Comparison of ENCODE assay signal across 1 cellular context in genomic region chr10:27504007-27504890, GRCh38.
A peak's percentile ranks its signal among the peaks of the same experiment; 100 is the strongest.
TF ChIP-seq lines count a peak whose summit lies in the region.

Gene RAB18 (plus strand): TSS chr10:27504304. CDS start chr10:27504370, 66 bp downstream.

TF ChIP-seq in HepG2, 621 proteins besides CTCF, POLR2A, EP300 and RAD21 (continued from another document and continues in another):
- peak; percentile 66; the same call in 1 of the 2 replicates for TF ChIP-seq RNF219 (CRISPR knock-in tag; IDR thresholded peaks at IDR 0.05)
- no peak for TF ChIP-seq ETV6 (CRISPR knock-in tag; conservative IDR thresholded peaks at IDR 0.05)
- TF ChIP-seq GATAD1 (CRISPR knock-in tag; IDR thresholded peaks at IDR 0.05) = peak; percentile 95
- peak; percentile 80 for TF ChIP-seq MEIS1 (CRISPR knock-in tag; IDR thresholded peaks at IDR 0.05; ENCODE audit: borderline replicate concordance)
- no peak for TF ChIP-seq SOX6 (IDR thresholded peaks at IDR 0.05)
- peak; percentile 62 for TF ChIP-seq SOX6 (CRISPR knock-in tag; IDR thresholded peaks at IDR 0.05)
- peak; percentile 53 for TF ChIP-seq TEAD3 (CRISPR knock-in tag; optimal IDR thresholded peaks at IDR 0.05; ENCODE audit: borderline replicate concordance)
- TF ChIP-seq SAFB2 (CRISPR knock-in tag; IDR thresholded peaks at IDR 0.05; ENCODE audit: borderline replicate concordance, low read depth) = 0 out of 2 replicates have a peak, but pooled peaks have one; percentile 79
- TF ChIP-seq ZBTB10 (CRISPR knock-in tag; IDR thresholded peaks at IDR 0.05; ENCODE audit: borderline replicate concordance) = no peak
- TF ChIP-seq ZNF24 (IDR thresholded peaks at IDR 0.05) = no peak
- peak; percentile 81 for TF ChIP-seq MEF2D (CRISPR knock-in tag; IDR thresholded peaks at IDR 0.05)
- 0 out of 2 replicates have a peak, but pooled peaks have one; percentile 45 for TF ChIP-seq MLX (CRISPR knock-in tag; IDR thresholded peaks at IDR 0.05)
- TF ChIP-seq ZNF180 (CRISPR knock-in tag; IDR thresholded peaks at IDR 0.05; ENCODE audit: borderline replicate concordance, low read depth) = no peak
- 0 out of 2 replicates have a peak, but pooled peaks have one; percentile 58 for TF ChIP-seq CSRNP1 (CRISPR knock-in tag; IDR thresholded peaks at IDR 0.05)
- TF ChIP-seq SAP130 (CRISPR knock-in tag; IDR thresholded peaks at IDR 0.05; ENCODE audit: low read depth) = peak; percentile 88
- TF ChIP-seq ELK4 (CRISPR knock-in tag; IDR thresholded peaks at IDR 0.05; ENCODE audit: borderline replicate concordance) = peak; percentile 46; the same call in 1 of the 2 replicates
- 0 out of 2 replicates have a peak, but pooled peaks have one; percentile 18 for TF ChIP-seq ZNF225 (CRISPR knock-in tag; IDR thresholded peaks at IDR 0.05)
- 0 out of 2 replicates have a peak, but pooled peaks have one; percentile 73 for TF ChIP-seq GTF3A (CRISPR knock-in tag; conservative IDR thresholded peaks at IDR 0.05)
- TF ChIP-seq MAFF (IDR thresholded peaks at IDR 0.05; ENCODE audit: low read depth, low read length) = no peak
- TF ChIP-seq YEATS4 (CRISPR knock-in tag; IDR thresholded peaks at IDR 0.05; ENCODE audit: borderline replicate concordance) = peak; percentile 94
- TF ChIP-seq ZNF777 (CRISPR knock-in tag; IDR thresholded peaks at IDR 0.05) = peak; percentile 65; the same call in 1 of the 2 replicates
- peak; percentile 77 for TF ChIP-seq ZNF350 (CRISPR knock-in tag; IDR thresholded peaks at IDR 0.05; ENCODE audit: borderline replicate concordance, low read depth)
- peak; percentile 98 for TF ChIP-seq SALL2 (CRISPR knock-in tag; IDR thresholded peaks at IDR 0.05)
- TF ChIP-seq SIN3B (IDR thresholded peaks at IDR 0.05; ENCODE audit: low read length) = peak; percentile 69
- no peak; the same call in 1 of the 2 replicates for TF ChIP-seq KDM4B (CRISPR knock-in tag; IDR thresholded peaks at IDR 0.05)
- peak; percentile 80; the same call in 1 of the 2 replicates for TF ChIP-seq ZNF772 (CRISPR knock-in tag; IDR thresholded peaks at IDR 0.05)
- TF ChIP-seq ZNF598 (CRISPR knock-in tag; IDR thresholded peaks at IDR 0.05; ENCODE audit: borderline replicate concordance) = peak; percentile 91
- TF ChIP-seq ZNF619 (CRISPR knock-in tag; IDR thresholded peaks at IDR 0.05) = peak; percentile 56; the same call in 1 of the 2 replicates
- TF ChIP-seq ZNF558 (CRISPR knock-in tag; IDR thresholded peaks at IDR 0.05; ENCODE audit: borderline replicate concordance) = peak; percentile 64; the same call in 1 of the 2 replicates
- peak; percentile 70 for TF ChIP-seq SNAPC4 (CRISPR knock-in tag; IDR thresholded peaks at IDR 0.05)
- TF ChIP-seq KIAA2018 (CRISPR knock-in tag; IDR thresholded peaks at IDR 0.05; ENCODE audit: borderline replicate concordance) = no peak
- no peak for TF ChIP-seq RBM22 (optimal IDR thresholded peaks at IDR 0.05; ENCODE audit: low read length)
- peak; percentile 95 for TF ChIP-seq THAP11 (CRISPR knock-in tag; IDR thresholded peaks at IDR 0.05)
- no peak for TF ChIP-seq ZNF775 (CRISPR knock-in tag; IDR thresholded peaks at IDR 0.05; ENCODE audit: borderline replicate concordance)
- peak; percentile 58; the same call in 1 of the 2 replicates for TF ChIP-seq ZNF34 (CRISPR knock-in tag; IDR thresholded peaks at IDR 0.05; ENCODE audit: borderline replicate concordance)
